14 cellular contexts compared by ENCODE assay signal in the genomic region with DNA sequence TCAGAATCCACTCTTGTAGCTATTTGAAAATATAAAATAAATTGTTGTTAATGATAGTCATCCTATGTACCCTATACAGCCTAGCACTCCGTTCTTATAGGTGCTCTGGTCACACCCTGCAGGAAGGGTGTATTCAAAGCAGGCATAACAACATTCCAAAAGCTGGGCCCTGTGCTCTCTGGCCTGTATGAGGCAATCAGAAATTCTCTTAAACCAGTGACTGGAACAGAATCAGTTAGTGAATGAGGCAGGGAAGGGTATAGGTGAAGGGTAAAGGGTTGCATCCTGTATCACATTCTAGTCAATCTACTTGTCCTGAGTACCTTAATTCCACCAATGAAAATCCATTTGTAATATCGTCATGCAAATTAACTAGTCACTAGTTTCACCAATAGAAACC.
DNase-seq lines count a peak whose midpoint lies in the region; FAIRE-seq and TF ChIP-seq lines count a peak whose summit lies in the region.
"Had no signal": no experiment of that assay in that cellular context is flagged by ENCODE, and none has a peak within 500 bp of the region (broad histone marks: within the 10 kb centered on the region; RNA-seq: fewer than 3 reads in every experiment).

No MANE protein-coding gene starts in this region.

- H3K27me3 Mint-ChIP-seq in Caco-2 (ENCODE audit: insufficient read depth, unreplicated experiment) = no peaks in the 10 kb centered on the region
- H3K27me3 Mint-ChIP-seq in nephron (ENCODE audit: low read depth) = no peaks in the 10 kb centered on the region
- H3K27me3 Mint-ChIP-seq: activated CD4-positive, alpha-beta T cell treated with anti-CD3 and anti-CD28 coated beads, Interleukin-2, amount 10 ng/mL, durations not matched to agents 7 days and 5 days had no signal

- H3K27me3 ChIP-seq in Caco-2 (replicated peaks; ENCODE audit: control insufficient read depth, insufficient read depth, low read length) (no peaks in the 10 kb centered on the region), H1 (replicated peaks in 1 of 4; ENCODE audit: control insufficient read depth in 3 of 4, extremely low read depth in 1 of 4, insufficient read depth in 3 of 4, low read length in 3 of 4) (no peaks in the 10 kb centered on the region), tibial artery (no peaks in the 10 kb centered on the region), osteoblast (ENCODE audit: insufficient read depth, low read length) (no peaks in the 10 kb centered on the region)
- H3K27me3 ChIP-seq: ascending aorta, pancreas had no signal

- H2AFZ ChIP-seq in H1 (ENCODE audit: low read length) (no peak overlapping the region), osteoblast (ENCODE audit: low read length) (no peak overlapping the region)

- no peak overlapping the region for H3K18ac ChIP-seq in H1 (ENCODE audit: extremely low read depth, low read length)

- DNase-seq in Caco-2 (peak; percentile 88 to 91), LoVo (ENCODE audit: low spot score) (peak; percentile 83), H1 (ENCODE audit: low read depth in 1 of 2, low spot score in 2 of 2) (no peak), tibial artery (no peak), osteoblast (ENCODE audit: insufficient read length, low spot score, missing footprints) (no peak), kidney (no peak), HuH-7 (ENCODE audit: low spot score) (no peak)
- DNase-seq: dermis blood vessel endothelial cell, pancreas had no signal

- H3K4me3 Mint-ChIP-seq in Caco-2 (ENCODE audit: unreplicated experiment) = no peak overlapping the region
- H3K4me3 Mint-ChIP-seq in nephron = no peak overlapping the region
- H3K4me3 Mint-ChIP-seq: activated CD4-positive, alpha-beta T cell treated with anti-CD3 and anti-CD28 coated beads, Interleukin-2, amount 10 ng/mL, durations not matched to agents 7 days and 5 days; activated T-helper 1 cell treated with anti-CD3 and anti-CD28 coated beads, Interleukin-12 subunit alpha, Interleukin-12 subunit beta, Interleukin-2, Interleukin-4 antibody, amounts not matched to agents 30 ng/mL and 10 ng/mL and 1 ng/mL, durations not matched to agents 14 hours and 24 hours and 36 hours had no signal

- H3K79me1 ChIP-seq in H1 (ENCODE audit: low read depth, low read length) = no peaks in the 10 kb centered on the region

- no peaks in the 10 kb centered on the region for H3K36me3 ChIP-seq in Caco-2 (ENCODE audit: control insufficient read depth, insufficient read depth, low read length)
- H3K36me3 ChIP-seq in H1 (ENCODE audit: control insufficient read depth in 2 of 4, insufficient read depth in 4 of 4, low read length in 3 of 4) = no peaks in the 10 kb centered on the region
- H3K36me3 ChIP-seq in tibial artery = no peaks in the 10 kb centered on the region
- H3K36me3 ChIP-seq in osteoblast (ENCODE audit: insufficient read depth, low read length) = no peaks in the 10 kb centered on the region
- H3K36me3 ChIP-seq in kidney (ENCODE audit: control insufficient read depth in 1 of 2, insufficient read depth in 2 of 2, low read length in 2 of 2) = no peaks in the 10 kb centered on the region
- H3K36me3 ChIP-seq: ascending aorta, pancreas had no signal

- CTCF ChIA-PET in Caco-2 (lab: Charles Lee) = interaction anchor here (0.6 to 1.1 kb wide), 3 partner anchors 9 to 79 kb away, joined by 3 to 6 read pairs (median 3); no protein-coding TSS in a partner anchor
- CTCF ChIA-PET in H1 (lab: Charles Lee; ENCODE audit: partially characterized antibody) = interaction anchor here (0.5 to 2.0 kb wide), 8 partner anchors 10 to 116 kb away, joined by 3 to 10 read pairs (median 6); no protein-coding TSS in a partner anchor

- H3K9me3 ChIP-seq in Caco-2 (no peaks in the 10 kb centered on the region), H1 (ENCODE audit: insufficient read depth in 2 of 2, low read depth in 1 of 2, low read length in 1 of 2) (no peaks in the 10 kb centered on the region), tibial artery (no peaks in the 10 kb centered on the region), osteoblast (ENCODE audit: low read depth, low read length) (no peaks in the 10 kb centered on the region), kidney (ENCODE audit: control insufficient read depth in 1 of 2, low read length in 2 of 2) (no peaks in the 10 kb centered on the region)
- H3K9me3 ChIP-seq: ascending aorta, pancreas had no signal

- no peak for TF ChIP-seq EP300 in H1 (IDR thresholded peaks at IDR 0.05; ENCODE audit: borderline replicate concordance in 1 of 2, low read depth in 2 of 2, low read length in 2 of 2)

- H4K5ac ChIP-seq in H1 (ENCODE audit: insufficient read length, low read depth, low read length) = no peak overlapping the region

- 0 out of 2 replicates have a peak overlapping the region, but pooled peaks have one; percentile 65 for H2BK12ac ChIP-seq in H1 (ENCODE audit: low read depth, low read length)

- peak overlapping the region; percentile 91 for H3K27ac Mint-ChIP-seq in Caco-2 (ENCODE audit: unreplicated experiment)
- H3K27ac Mint-ChIP-seq in nephron = peak overlapping the region; percentile 41 to 66 (median 42)

- H3K4me1 Mint-ChIP-seq in Caco-2 (ENCODE audit: low read depth, unreplicated experiment) (peaks cover 54% of the 10 kb centered on the region), nephron (peaks cover 42% of the 10 kb centered on the region)

- H2BK15ac ChIP-seq in H1 (ENCODE audit: low read length) = 0 out of 2 replicates have a peak overlapping the region, but pooled peaks have one; percentile 8

- H4K91ac ChIP-seq in H1 (replicated peaks; ENCODE audit: insufficient read length, low read length) = no peak overlapping the region

- H3K23me2 ChIP-seq in H1 (ENCODE audit: low read depth, low read length) = peaks cover 2% of the 10 kb centered on the region; the same call in 1 of the 2 replicates

- 76% methylated on average over 2 of the region's 2 CpGs; no CpG with 5 or more reads in 1 of the 2 experiments for WGBS in H1 (ENCODE audit: extremely low coverage in 1 of 2, insufficient coverage in 1 of 2, insufficient read length in 1 of 2, insufficient replicate concordance in 2 of 2, low coverage in 1 of 2, low lambda C conversion rate in 2 of 2, missing lambda C conversion rate in 1 of 2), 2 experiments

- no peak overlapping the region for H3K27ac ChIP-seq in H1 (ENCODE audit: low read depth, low read length)
- no peak overlapping the region for H3K27ac ChIP-seq in tibial artery
- no peak overlapping the region for H3K27ac ChIP-seq in osteoblast (ENCODE audit: low read depth, low read length)
- H3K27ac ChIP-seq in kidney (ENCODE audit: low read depth in 2 of 2, low read length in 2 of 2) = no peak overlapping the region
- H3K27ac ChIP-seq: ascending aorta, C4-2B, pancreas had no signal

- H3K4ac ChIP-seq in H1 (replicated peaks; ENCODE audit: insufficient read length, low read depth, low read length) = no peak overlapping the region

- no peak for TF ChIP-seq POLR2A in H1 (IDR thresholded peaks at IDR 0.05; ENCODE audit: control extremely low read depth in 1 of 2, low read depth in 2 of 2, low read length in 2 of 2)

- H3K4me3 ChIP-seq in Caco-2 (ENCODE audit: low read depth, low read length) (no peak overlapping the region), H1 (ENCODE audit: extremely low read depth in 1 of 4, insufficient read depth in 2 of 4, low read depth in 3 of 4, low read length in 4 of 4) (no peak overlapping the region), tibial artery (no peak overlapping the region), osteoblast (ENCODE audit: insufficient read depth, low read length) (no peak overlapping the region), kidney (ENCODE audit: low read length in 2 of 2) (no peak overlapping the region)
- H3K4me3 ChIP-seq: ascending aorta, pancreas had no signal

- TF ChIP-seq CTCF in Caco-2 (IDR thresholded peaks at IDR 0.05; ENCODE audit: insufficient read depth in 1 of 2, low read depth in 1 of 2, low read length in 1 of 2, severe bottlenecking in 1 of 2, unreplicated experiment in 1 of 2) (no peak), H1 (IDR thresholded peaks at IDR 0.05; ENCODE audit: control extremely low read depth in 1 of 3, insufficient read depth in 1 of 3, low read depth in 1 of 3, low read length in 3 of 3) (no peak), nephron (IDR thresholded peaks at IDR 0.05; ENCODE audit: unreplicated experiment in 3 of 3) (no peak), tibial artery (IDR thresholded peaks at IDR 0.05) (no peak), osteoblast (IDR thresholded peaks at IDR 0.05; ENCODE audit: extremely low read depth, low read depth, low read length) (no peak), kidney (IDR thresholded peaks at IDR 0.05; ENCODE audit: borderline replicate concordance, extremely low read depth, insufficient read depth) (no peak)

- no peak overlapping the region for H2BK20ac ChIP-seq in H1 (ENCODE audit: low read length)

- H2BK120ac ChIP-seq in H1 (replicated peaks; ENCODE audit: low read depth, low read length) = no peak overlapping the region

- H3K23ac ChIP-seq in H1 (ENCODE audit: insufficient read length) = no peak overlapping the region

- H3K4me1 ChIP-seq in Caco-2 (peaks cover 48% of the 10 kb centered on the region), H1 (replicated peaks in 1 of 4; ENCODE audit: control insufficient read depth in 3 of 4, insufficient read depth in 4 of 4, low read length in 3 of 4) (peaks cover 2 to 22% (median 17%) of the 10 kb centered on the region in 4 experiments), tibial artery (peaks cover 0 to 11% (median 1%) of the 10 kb centered on the region in 4 donors), osteoblast (ENCODE audit: insufficient read depth, low read length) (peaks cover 18% of the 10 kb centered on the region), kidney (ENCODE audit: control insufficient read depth in 1 of 2, insufficient read depth in 1 of 2, low read depth in 1 of 2, low read length in 2 of 2) (peaks cover 8 to 19% of the 10 kb centered on the region in 2 donors)

- H3K9me3 Mint-ChIP-seq in Caco-2 (ENCODE audit: unreplicated experiment) (no peaks in the 10 kb centered on the region), nephron (no peaks in the 10 kb centered on the region)
- H3K9me3 Mint-ChIP-seq: activated CD4-positive, alpha-beta T cell treated with anti-CD3 and anti-CD28 coated beads, Interleukin-2, amount 10 ng/mL, durations not matched to agents 7 days and 5 days; activated T-helper 1 cell treated with anti-CD3 and anti-CD28 coated beads, Interleukin-12 subunit alpha, Interleukin-12 subunit beta, Interleukin-2, Interleukin-4 antibody, amounts not matched to agents 30 ng/mL and 10 ng/mL and 1 ng/mL, durations not matched to agents 14 hours and 24 hours and 36 hours had no signal

- no peak overlapping the region; the same call in 1 of the 2 replicates for H2AK5ac ChIP-seq in H1 (ENCODE audit: low read depth, low read length)

- intact Hi-C loops in Caco-2 (cut with micrococcal nuclease; ENCODE audit: unreplicated experiment) (loop anchor here (1.0 to 2.0 kb wide), 3 partner anchors 10 to 169 kb away; no protein-coding TSS in a partner anchor), tibial artery (cut with DNase I; ENCODE audit: low total_unique reads) (no loop called here), kidney (cut with DNase I) (no loop called here)

- H3K79me2 ChIP-seq in H1 (ENCODE audit: control insufficient read depth in 1 of 2, insufficient read depth in 2 of 2, low read length in 2 of 2) (no peaks in the 10 kb centered on the region), osteoblast (ENCODE audit: insufficient read depth, low read length) (no peaks in the 10 kb centered on the region)

- BruUV-seq in Caco-2 (replicated peaks; lab: Mats Ljungman, UMichigan) = no TSS peak

- H3K9ac ChIP-seq in H1 (replicated peaks in 1 of 4; ENCODE audit: extremely low read depth in 1 of 4, low read depth in 3 of 4, low read length in 3 of 4) = no peak overlapping the region; a peak in 1 of 7 replicates
- no peak overlapping the region for H3K9ac ChIP-seq in kidney (ENCODE audit: low read length in 2 of 2)

- H4K8ac ChIP-seq in H1 (ENCODE audit: extremely low read depth, insufficient read depth, low read length) = no peak overlapping the region

- no peak for TF ChIP-seq RAD21 in H1 (IDR thresholded peaks at IDR 0.05 in 1 of 2, conservative IDR thresholded peaks at IDR 0.05 in 1 of 2; ENCODE audit: low read depth in 2 of 2, low read length in 2 of 2)

- POLR2A ChIA-PET in Caco-2 (lab: Charles Lee) (interaction anchor here (1.1 to 2.1 kb wide), 2 partner anchors 9 to 16 kb away, joined by 8 to 10 read pairs; no protein-coding TSS in a partner anchor), H1 (lab: Charles Lee; ENCODE audit: partially characterized antibody) (interaction anchor here (0.5 to 1.9 kb wide), 3 partner anchors 9 to 135 kb away, joined by 3 to 6 read pairs (median 4); no protein-coding TSS in a partner anchor)

- H2BK5ac ChIP-seq in H1 (ENCODE audit: low read depth, low read length) = no peak overlapping the region

- FAIRE-seq in H1 (lab: Jason Lieb, UNC) (no peak), kidney (lab: Jason Lieb, UNC) (no peak)
- FAIRE-seq: pancreas had no signal

- H3K36me3 Mint-ChIP-seq in Caco-2 (ENCODE audit: insufficient read depth, unreplicated experiment) (peaks cover 5% of the 10 kb centered on the region), nephron (ENCODE audit: low read depth) (no peaks in the 10 kb centered on the region)

- H4K20me1 ChIP-seq in H1 (replicated peaks in 1 of 2; ENCODE audit: control insufficient read depth in 1 of 2, insufficient read depth in 2 of 2, low read length in 2 of 2) = no peaks in the 10 kb centered on the region
- no peaks in the 10 kb centered on the region for H4K20me1 ChIP-seq in osteoblast (ENCODE audit: insufficient read depth, low read length)

- no peak overlapping the region for H3K56ac ChIP-seq in H1 (replicated peaks; ENCODE audit: insufficient read length, low read depth, low read length)

- no peak overlapping the region for H3K4me2 ChIP-seq in H1 (ENCODE audit: insufficient read depth in 1 of 2, low read depth in 2 of 2, low read length in 2 of 2)
- H3K4me2 ChIP-seq in osteoblast (ENCODE audit: insufficient read depth, low read length) = no peak overlapping the region

- H3K14ac ChIP-seq in H1 (ENCODE audit: insufficient read length) = no peak overlapping the region

Comparison
In these comparisons a context has a peak if more than half of its experiments do, and no peak if none do; other contexts are left out.
1. DNase-seq: peak in Caco-2 (2 of 2) and LoVo (single experiment); none in H1 (0 of 2), tibial artery (0 of 2), osteoblast (single experiment), kidney (single experiment) and HuH-7 (single experiment).